Comparison of ENCODE assay signal across 25 cellular contexts in genomic region chr21:42794551-42794950, GRCh38.
"Had no signal": no experiment of that assay in that cellular context is flagged by ENCODE, and none has a peak within 500 bp of the region (broad histone marks: within the 10 kb centered on the region; RNA-seq: fewer than 3 reads in every experiment).

No MANE protein-coding gene starts in this region.

- H3K79me2 ChIP-seq: hepatocyte had no signal

- H3K27ac Mint-ChIP-seq: natural killer cell; progenitor cell of endocrine pancreas; stimulated activated naive B cell treated with anti-CD40 and anti-IgM and Interleukin-4, amounts not matched to agents 10 μg/mL and 1 μg/mL and 100 μg/mL, for 72 hours; stimulated activated naive CD8-positive, alpha-beta T cell treated with anti-CD3 and anti-CD28 coated beads, Interleukin-15, amount 100 ng/mL, for 72 hours had no signal

- H3K4me3 Mint-ChIP-seq: natural killer cell; neural crest cell; stimulated activated naive B cell treated with anti-CD40 and anti-IgM and Interleukin-4, amounts not matched to agents 10 μg/mL and 1 μg/mL and 100 μg/mL, for 72 hours; stimulated activated naive CD8-positive, alpha-beta T cell treated with anti-CD3 and anti-CD28 coated beads, Interleukin-15, amount 100 ng/mL, for 72 hours had no signal

- H3K4me1 Mint-ChIP-seq: natural killer cell, neural crest cell had no signal

- H3K9me3 Mint-ChIP-seq: natural killer cell; neural crest cell; stimulated activated naive CD8-positive, alpha-beta T cell treated with anti-CD3 and anti-CD28 coated beads, Interleukin-15, amount 100 ng/mL, for 72 hours had no signal

- H3K4me2 ChIP-seq: hepatocyte had no signal

- H3K27ac ChIP-seq: colonic mucosa, foreskin keratinocyte, hepatocyte, pancreas, right lobe of liver, testis, tibial nerve, upper lobe of right lung, vagina had no signal

- H3K27me3 ChIP-seq: colonic mucosa, foreskin keratinocyte, hepatocyte, pancreas, right lobe of liver, testis, vagina had no signal

- H3K9me3 ChIP-seq: colonic mucosa, mucosa of descending colon, pancreas, right lobe of liver, testis, tibial nerve, upper lobe of right lung, vagina had no signal

- ATAC-seq: foreskin keratinocyte; mucosa of descending colon; natural killer cell; pancreas; right lobe of liver; stimulated activated naive B cell treated with anti-CD40 and anti-IgM and Interleukin-4, amounts not matched to agents 10 μg/mL and 1 μg/mL and 100 μg/mL, for 72 hours; stimulated activated naive CD8-positive, alpha-beta T cell treated with anti-CD3 and anti-CD28 coated beads, Interleukin-15, amount 100 ng/mL, for 72 hours; upper lobe of right lung had no signal

- H3K4me1 ChIP-seq: colonic mucosa, pancreas, right lobe of liver, testis, tibial nerve, upper lobe of right lung, vagina had no signal

- H2AFZ ChIP-seq: hepatocyte had no signal

- H3K27me3 Mint-ChIP-seq: stimulated activated naive B cell treated with anti-CD40 and anti-IgM and Interleukin-4, amounts not matched to agents 10 μg/mL and 1 μg/mL and 100 μg/mL, for 72 hours; stimulated activated naive CD8-positive, alpha-beta T cell treated with anti-CD3 and anti-CD28 coated beads, Interleukin-15, amount 100 ng/mL, for 72 hours had no signal

- DNase-seq: colonic mucosa; dermis blood vessel endothelial cell; erythroblast; foreskin keratinocyte; head of caudate nucleus; kidney glomerular epithelial cell; mucosa of descending colon; natural killer cell; occipital lobe; pancreas; right lobe of liver; stimulated activated CD4-positive, alpha-beta T cell treated with anti-CD3 and anti-CD28 coated beads, Interleukin-2, amount 100 ng/mL, for 24 hours; stimulated activated CD4-positive, alpha-beta T cell treated with anti-CD3 and anti-CD28 coated beads, Interleukin-4, amount 100 ng/mL, for 4 hours; stimulated activated naive B cell treated with anti-CD40 and anti-IgM and Interleukin-4, amounts not matched to agents 10 μg/mL and 1 μg/mL and 100 μg/mL, for 72 hours; stimulated activated naive CD8-positive, alpha-beta T cell treated with anti-CD3 and anti-CD28 coated beads, Interleukin-15, amount 100 ng/mL, for 72 hours; testis; upper lobe of right lung had no signal

- FAIRE-seq: endothelial cell of umbilical vein, islet of Langerhans, pancreas had no signal

- H3K36me3 Mint-ChIP-seq: natural killer cell; stimulated activated naive B cell treated with anti-CD40 and anti-IgM and Interleukin-4, amounts not matched to agents 10 μg/mL and 1 μg/mL and 100 μg/mL, for 72 hours had no signal

- H3K36me3 ChIP-seq: colonic mucosa, pancreas, right lobe of liver, tibial nerve, upper lobe of right lung, vagina had no signal

- H3K4me3 ChIP-seq: colonic mucosa, hepatocyte, mucosa of descending colon, pancreas, right lobe of liver, skin epidermis, testis, tibial nerve, upper lobe of right lung, vagina had no signal
